Comparison of ENCODE assay signal across 8 cellular contexts in the genomic region with DNA sequence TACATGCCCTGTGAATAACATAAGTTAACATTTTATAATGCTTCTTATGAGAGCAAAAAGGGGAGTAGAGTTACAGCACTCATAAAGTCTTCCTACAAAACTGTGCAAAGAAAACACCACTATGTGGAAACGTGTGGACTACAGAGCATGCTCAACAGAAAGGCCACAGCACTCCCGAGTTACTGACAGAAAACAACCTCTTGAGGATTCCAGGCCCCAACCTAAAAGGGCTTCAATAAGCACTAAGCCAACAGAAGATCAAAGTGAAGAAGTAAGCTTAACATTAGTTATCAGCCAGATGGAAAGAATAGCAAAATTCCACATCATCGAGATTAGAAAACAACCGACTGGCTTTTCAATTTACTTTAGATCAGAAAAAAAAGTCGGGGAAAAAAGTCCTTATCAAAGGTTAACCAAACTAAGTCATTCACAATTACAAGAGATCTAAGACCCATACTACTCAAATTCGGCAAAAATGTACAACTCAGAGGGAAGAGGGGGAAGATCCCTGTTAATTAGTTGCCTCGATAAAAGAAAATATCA. TPM values are rescaled to one million over a fixed set of nuclear protein-coding genes. Genes with fewer than 3 reads are reported as not detected.
DNase-seq lines count a peak whose midpoint lies in the region; ATAC-seq and TF ChIP-seq lines count a peak whose summit lies in the region.

No MANE protein-coding gene starts in this region.

- intact Hi-C loops in lower leg skin (cut with DNase I; ENCODE audit: low total_unique reads) (loop anchor here (5.0 kb wide), 1 partner anchor 52 kb away; no protein-coding TSS in a partner anchor), posterior cingulate gyrus (cut with DNase I) (loop anchor here (5.0 kb wide), 2 partner anchors 43 to 172 kb away; partner anchors contain the start of gene NT5C3A)

- peak overlapping the region; percentile 85 for H3K4me2 ChIP-seq in MM.1S (ENCODE audit: low read depth, low read length)

- WGBS in lower leg skin, 2 donors, result 0% methylated on average over 7 of the region's 7 CpGs
- WGBS in tibial nerve, 2 donors, result 0% methylated on average over 7 of the region's 7 CpGs

- peaks cover 17% of the 10 kb centered on the region for H4K20me1 ChIP-seq in MM.1S (ENCODE audit: insufficient read depth, low read length)

- peak overlapping the region; percentile 97 for H3K9ac ChIP-seq in MM.1S (ENCODE audit: low read length)

- H3K36me3 ChIP-seq in MM.1S (replicated peaks; ENCODE audit: insufficient read depth, low read length) (no peaks in the 10 kb centered on the region), brain microvascular endothelial cell (replicated peaks) (no peaks in the 10 kb centered on the region), tibial nerve (no peaks in the 10 kb centered on the region)

- no peaks in the 10 kb centered on the region for H3K27me3 ChIP-seq in MM.1S (replicated peaks; ENCODE audit: insufficient read depth, low read length)
- no peaks in the 10 kb centered on the region for H3K27me3 ChIP-seq in brain microvascular endothelial cell (replicated peaks)
- no peaks in the 10 kb centered on the region for H3K27me3 ChIP-seq in tibial nerve

- peaks cover 59% of the 10 kb centered on the region for H3K79me2 ChIP-seq in MM.1S (ENCODE audit: low read length)

- peaks cover 28% of the 10 kb centered on the region for H3F3A ChIP-seq in MM.1S (ENCODE audit: insufficient read depth, low read length)

- no peaks in the 10 kb centered on the region for H3K9me2 ChIP-seq in MM.1S (replicated peaks; ENCODE audit: insufficient read depth, low read length)

- H3K27ac ChIP-seq in MM.1S (ENCODE audit: low read length) (peak overlapping the region; percentile 98), brain microvascular endothelial cell (peak overlapping the region; percentile 80), tibial nerve (peak overlapping the region; percentile 95 to 99 (median 99))

- in situ Hi-C loops in brain microvascular endothelial cell (cut with HindIII; ENCODE audit: low pct_ligation_motif_present, low sequenced_read_pairs), result no loop called here

- H2AFZ ChIP-seq in MM.1S (ENCODE audit: low read length), result 0 out of 2 replicates have a peak overlapping the region, but pooled peaks have one; percentile 24

- DNase-seq in NCI-H1105 treated with DMSO at 0.1 percent for 48 hours (lab: John Stamatoyannopoulos, UW), result peak; percentile 12
- DNase-seq in NCI-H1105 (lab: John Stamatoyannopoulos, UW), result no peak
- DNase-seq in MM.1S, result peak; percentile 21
- DNase-seq in brain microvascular endothelial cell, result no peak
- no peak for DNase-seq in lower leg skin (ENCODE audit: low spot score in 2 of 2)
- peak in 1 of 2 donors; percentile 20 for DNase-seq in tibial nerve (ENCODE audit: low spot score in 2 of 2)
- no peak for DNase-seq in posterior cingulate gyrus

- ATAC-seq in HG03460 (IDR thresholded peaks at IDR 0.05; ENCODE audit: unreplicated experiment), result no peak

- H3K4me3 ChIP-seq in MM.1S (ENCODE audit: low read length) (peak overlapping the region; percentile 85), brain microvascular endothelial cell (ENCODE audit: low read depth, low read length) (peak overlapping the region; percentile 63), lower leg skin (ENCODE audit: low read depth, poor library complexity, severe bottlenecking) (peak overlapping the region; percentile 89), tibial nerve (peak overlapping the region; percentile 51 to 98 (median 88))

- TF ChIP-seq EP300 in tibial nerve (IDR thresholded peaks at IDR 0.05), result no peak

- no peak for TF ChIP-seq POLR2A in lower leg skin (IDR thresholded peaks at IDR 0.05)
- TF ChIP-seq POLR2A in tibial nerve (IDR thresholded peaks at IDR 0.05), result no peak

- peaks cover 16% of the 10 kb centered on the region for H3K4me1 ChIP-seq in MM.1S (ENCODE audit: low read length)
- H3K4me1 ChIP-seq in tibial nerve, result peaks cover 0 to 61% (median 31%) of the 10 kb centered on the region in 4 donors

- TF ChIP-seq CTCF in MM.1S (IDR thresholded peaks at IDR 0.05; ENCODE audit: low read length) (no peak), brain microvascular endothelial cell (IDR thresholded peaks at IDR 0.05; ENCODE audit: low read depth, low read length, missing control alignments) (no peak), lower leg skin (IDR thresholded peaks at IDR 0.05) (no peak), tibial nerve (IDR thresholded peaks at IDR 0.05) (no peak)

- H3K9me3 ChIP-seq in MM.1S (replicated peaks; ENCODE audit: insufficient read depth, low read length), result no peaks in the 10 kb centered on the region
- no peaks in the 10 kb centered on the region for H3K9me3 ChIP-seq in tibial nerve

RNA-seq across cellular contexts. Expression of gene KBTBD2, which starts 1.5 kb away (rescaled TPM):
- total RNA-seq in lower leg skin (10 to 100 TPM; 24.3 to 38.9 (median 35.5) TPM), tibial nerve (10 to 100 TPM; 29.1 to 46.7 (median 42.7) TPM)

Comparison
In these comparisons a context has a peak if more than half of its experiments do, and no peak if none do; other contexts are left out.
1. DNase-seq: peak in NCI-H1105 treated with DMSO at 0.1 percent for 48 hours (single experiment) and MM.1S (single experiment); none in NCI-H1105 (single experiment), brain microvascular endothelial cell (single experiment), lower leg skin (0 of 2) and posterior cingulate gyrus (0 of 10).
2. Peak in every context shown above with its lines, with median percentiles within 50 percentile points of each other: H3K27ac ChIP-seq and H3K4me3 ChIP-seq.